ENCODE assay signal across 13 cellular contexts in the genomic region with DNA sequence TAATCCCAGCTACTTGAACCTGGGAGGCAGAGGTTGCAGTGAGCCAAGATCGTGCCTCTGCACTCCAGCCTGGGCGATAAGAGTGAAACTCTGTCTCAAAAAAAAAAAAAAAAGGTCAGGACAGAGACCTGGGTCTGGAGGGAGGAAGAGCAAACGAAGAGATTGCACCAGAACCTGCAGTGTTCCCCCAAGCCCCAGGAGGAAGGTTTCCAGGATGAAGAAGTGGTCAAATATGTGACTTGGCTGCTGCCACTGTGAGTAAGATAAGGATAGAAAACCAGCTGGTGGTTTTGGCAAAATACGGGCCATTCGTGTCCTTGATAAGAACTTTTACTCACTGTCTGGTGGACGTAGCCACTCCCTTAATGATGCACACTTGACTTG. TPM values are rescaled to one million over a fixed set of nuclear protein-coding genes. Genes with fewer than 3 reads are reported as not detected.
DNase-seq lines count a peak whose midpoint lies in the region; FAIRE-seq and TF ChIP-seq lines count a peak whose summit lies in the region.
"Had no signal": no experiment of that assay in that cellular context is flagged by ENCODE, and none has a peak within 500 bp of the region (broad histone marks: within the 10 kb centered on the region; RNA-seq: fewer than 3 reads in every experiment).

No MANE protein-coding gene starts in this region.

- H3K9me1 ChIP-seq in keratinocyte (ENCODE audit: control insufficient read depth, extremely low read depth, insufficient read depth, low read length): no peaks in the 10 kb centered on the region

- peaks cover 27% of the 10 kb centered on the region for H3K4me1 ChIP-seq in keratinocyte (ENCODE audit: control insufficient read depth, extremely low read depth, insufficient read depth, low read length)
- H3K4me1 ChIP-seq: uterus had no signal

- no peaks in the 10 kb centered on the region for H3K36me3 ChIP-seq in keratinocyte (ENCODE audit: control insufficient read depth in 2 of 2, extremely low read depth in 1 of 2, insufficient read depth in 2 of 2, low read length in 2 of 2)
- H3K36me3 ChIP-seq: esophagus squamous epithelium, uterus had no signal

- DNase-seq in AG10803 (ENCODE audit: low read depth) (peak; percentile 80), KBM-7 (peak; percentile 57), astrocyte of the hippocampus (ENCODE audit: low read depth, low spot score) (peak; percentile 73), keratinocyte (ENCODE audit: low read depth, low spot score) (no peak), NCI-H2227 (lab: John Stamatoyannopoulos, UW; ENCODE audit: unreplicated experiment) (no peak), T-helper 9 cell (no peak), middle frontal gyrus (ENCODE audit: extremely low spot score, low spot score) (no peak)
- no peak for DNase-seq in activated CD8-positive, alpha-beta memory T cell treated with anti-CD3 and anti-CD28 coated beads, Interleukin-2, amount 50 U/mL, for 48 hours
- DNase-seq: anterior cingulate cortex, esophagus squamous epithelium, NCI-H524 had no signal

- no peaks in the 10 kb centered on the region for H3K27me3 ChIP-seq in keratinocyte (ENCODE audit: control insufficient read depth, extremely low read depth, insufficient read depth, low read length)
- H3K27me3 ChIP-seq: esophagus squamous epithelium, uterus had no signal

- no peak overlapping the region for H3K27ac ChIP-seq in keratinocyte (ENCODE audit: control insufficient read depth, insufficient read depth, low read length)
- H3K27ac ChIP-seq: esophagus squamous epithelium, uterus had no signal

- dilution Hi-C loops in keratinocyte (cut with MboI; ENCODE audit: extremely low pct_ligation_motif_present, low sequenced_read_pairs): no loop called here

- H3K79me2 ChIP-seq in keratinocyte (ENCODE audit: control insufficient read depth, insufficient read depth, low read length): no peaks in the 10 kb centered on the region

- H3K4me3 ChIP-seq in AG10803 (ENCODE audit: low read length) (no peak overlapping the region), keratinocyte (ENCODE audit: control insufficient read depth in 2 of 3, extremely low read depth in 1 of 3, insufficient read depth in 2 of 3, low read depth in 1 of 3, low read length in 3 of 3) (no peak overlapping the region)
- H3K4me3 ChIP-seq: esophagus squamous epithelium, uterus had no signal

- H3K9me3 ChIP-seq in keratinocyte (ENCODE audit: control insufficient read depth, low read depth, low read length): no peaks in the 10 kb centered on the region
- H3K9me3 ChIP-seq: esophagus squamous epithelium, uterus had no signal

- in situ Hi-C loops in KBM-7 (cut with MboI; ENCODE audit: low pct_unique_long_range_greater_than_20kb, low sequenced_read_pairs): no loop called here

- TF ChIP-seq CTCF in AG10803 (conservative IDR thresholded peaks at IDR 0.05; ENCODE audit: low read length) (no peak), keratinocyte (optimal IDR thresholded peaks at IDR 0.05 in 1 of 3, IDR thresholded peaks at IDR 0.05 in 1 of 3, conservative IDR thresholded peaks at IDR 0.05 in 1 of 3; ENCODE audit: extremely low read depth in 1 of 3, insufficient read depth in 2 of 3, low read length in 3 of 3) (no peak)

- no peak overlapping the region for H2AFZ ChIP-seq in keratinocyte (ENCODE audit: control insufficient read depth, low read length)

- H3K4me2 ChIP-seq in keratinocyte (ENCODE audit: control insufficient read depth, extremely low read depth, insufficient read depth, low read depth, low read length): peak overlapping the region; percentile 46

- H3K9ac ChIP-seq in keratinocyte (ENCODE audit: control insufficient read depth, extremely low read depth, insufficient read depth, low read length): no peak overlapping the region

- H4K20me1 ChIP-seq in keratinocyte (ENCODE audit: control insufficient read depth, extremely low read depth, insufficient read depth, low read length): no peaks in the 10 kb centered on the region

- FAIRE-seq in keratinocyte (lab: Jason Lieb, UNC): no peak
- FAIRE-seq: GM18507 had no signal

RNA-seq across cellular contexts. Expression of a gene that starts 42.2 kb away (rescaled TPM):
- not detected in 3 replicates for polyA plus RNA-seq in keratinocyte
- not detected for polyA plus RNA-seq in keratinocyte (2011; ENCODE audit: low read depth)
- not detected in 2 replicates for polyA plus RNA-seq in keratinocyte (2011; cell fraction: cytosol; rRNA removed)
- polyA plus RNA-seq in keratinocyte (2011; cell fraction: nucleus; rRNA removed): 0.12 TPM in 1 of 2 replicates, not detected in the other
- polyA plus RNA-seq in keratinocyte (2012; ENCODE audit: low replicate concordance): not detected in 2 replicates
- polyA minus RNA-seq in keratinocyte: not detected in 3 replicates
- not detected for polyA minus RNA-seq in keratinocyte (2011; cell fraction: cytosol; rRNA and poly(A)+ RNA removed)
- polyA minus RNA-seq in keratinocyte (2011; cell fraction: nucleus; rRNA and poly(A)+ RNA removed): not detected in 2 replicates

RNA-seq across cellular contexts. Expression of a gene that starts 52.5 kb away (rescaled TPM):
- polyA plus RNA-seq in keratinocyte: 1.4 to 6.8 TPM (median 6.8 TPM) in 3 replicates
- polyA plus RNA-seq in keratinocyte (2011; ENCODE audit: low read depth): 1.3 TPM
- polyA plus RNA-seq in keratinocyte (2011; cell fraction: cytosol; rRNA removed): 1.9 and 2.0 TPM in 2 replicates
- polyA plus RNA-seq in keratinocyte (2011; cell fraction: nucleus; rRNA removed): 2.2 and 2.8 TPM in 2 replicates
- polyA plus RNA-seq in keratinocyte (2012; ENCODE audit: low replicate concordance): 0.80 and 4.2 TPM in 2 replicates
- polyA minus RNA-seq in keratinocyte: 1.9 to 5.1 TPM (median 3.1 TPM) in 3 replicates
- 1.2 TPM for polyA minus RNA-seq in keratinocyte (2011; cell fraction: cytosol; rRNA and poly(A)+ RNA removed)
- 2.0 and 4.0 TPM in 2 replicates for polyA minus RNA-seq in keratinocyte (2011; cell fraction: nucleus; rRNA and poly(A)+ RNA removed)

Comparison
In these comparisons a context has a peak if more than half of its experiments do, and no peak if none do; other contexts are left out.
1. DNase-seq: peak in AG10803 (single experiment), KBM-7 (single experiment) and astrocyte of the hippocampus (single experiment); none in keratinocyte (single experiment), NCI-H2227 (single experiment), T-helper 9 cell (single experiment), middle frontal gyrus (single experiment) and activated CD8-positive, alpha-beta memory T cell treated with anti-CD3 and anti-CD28 coated beads, Interleukin-2, amount 50 U/mL, for 48 hours (single experiment).